Comparison of ENCODE assay signal across 9 cellular contexts in genomic region chr18:58186258-58186948, GRCh38.
A peak's percentile ranks its signal among the peaks of the same experiment; 100 is the strongest.
DNase-seq lines count a peak whose midpoint lies in the region; ATAC-seq and TF ChIP-seq lines count a peak whose summit lies in the region.
"Had no signal": no experiment of that assay in that cellular context is flagged by ENCODE, and none has a peak within 500 bp of the region (broad histone marks: within the 10 kb centered on the region; RNA-seq: fewer than 3 reads in every experiment).

No MANE protein-coding gene starts in this region.

- DNase-seq in Calu3 = peak; percentile 78
- peak; percentile 49 for DNase-seq in NCI-H2196 (lab: John Stamatoyannopoulos, UW; ENCODE audit: unreplicated experiment)
- peak; percentile 64 for DNase-seq in dermis blood vessel endothelial cell
- no peak for DNase-seq in 8988T
- no peak for DNase-seq in activated CD4-positive, alpha-beta T cell treated with anti-CD3 and anti-CD28 coated beads, Interleukin-2, amount 50 U/mL, for 48 hours
- DNase-seq: Right ventricle myocardium superior had no signal

- no peak for TF ChIP-seq EP300 in neural cell (conservative IDR thresholded peaks at IDR 0.05; ENCODE audit: poor library complexity, severe bottlenecking)

- no peaks in the 10 kb centered on the region for H3K27me3 Mint-ChIP-seq in Calu3 (ENCODE audit: unreplicated experiment)

- no peaks in the 10 kb centered on the region for H3K9me3 ChIP-seq in neural cell (ENCODE audit: low read length)

- no peak for TF ChIP-seq RAD21 in neural cell (conservative IDR thresholded peaks at IDR 0.05)

- H3K79me2 ChIP-seq in neural cell (replicated peaks; ENCODE audit: insufficient read depth, low read length) = peaks cover 48% of the 10 kb centered on the region

- H3K9me2 ChIP-seq in neural cell (ENCODE audit: insufficient read depth, low read length) = no peaks in the 10 kb centered on the region

- H3K4me1 Mint-ChIP-seq in Calu3 (ENCODE audit: low read depth, unreplicated experiment) = peaks cover 66% of the 10 kb centered on the region

- no TSS peak for BruUV-seq in Calu3 (replicated peaks; lab: Mats Ljungman, UMichigan)

- no peaks in the 10 kb centered on the region for H3K27me3 ChIP-seq in neural cell (ENCODE audit: insufficient read depth, low read depth, low read length)

- H3K36me3 Mint-ChIP-seq in Calu3 (ENCODE audit: insufficient read depth, unreplicated experiment) = peaks cover 4% of the 10 kb centered on the region

- peak overlapping the region; percentile 74 for H3K27ac Mint-ChIP-seq in Calu3 (ENCODE audit: unreplicated experiment)

- peak overlapping the region; percentile 51 for H3K27ac ChIP-seq in neural cell (ENCODE audit: low read length)

- H3K9me3 Mint-ChIP-seq in Calu3 (ENCODE audit: low read depth, unreplicated experiment) = no peaks in the 10 kb centered on the region

- intact Hi-C loops in Calu3 (cut with micrococcal nuclease; ENCODE audit: unreplicated experiment) = loop anchor here (2.0 kb wide), 1 partner anchor 34 kb away; no protein-coding TSS in a partner anchor

- H3F3A ChIP-seq in neural cell (ENCODE audit: insufficient read depth, low read length, poor library complexity, severe bottlenecking) = no peaks in the 10 kb centered on the region

- H4K20me1 ChIP-seq in neural cell (ENCODE audit: insufficient read depth) = no peaks in the 10 kb centered on the region

- ATAC-seq in HG03135 (IDR thresholded peaks at IDR 0.05; ENCODE audit: unreplicated experiment) = no peak
- ATAC-seq in HG03159 (IDR thresholded peaks at IDR 0.05; ENCODE audit: unreplicated experiment) = no peak

- TF ChIP-seq CTCF in Calu3 (IDR thresholded peaks at IDR 0.05; ENCODE audit: unreplicated experiment) = no peak
- no peak for TF ChIP-seq CTCF in neural cell (IDR thresholded peaks at IDR 0.05; ENCODE audit: poor library complexity, severe bottlenecking)

- H3K9ac ChIP-seq in neural cell (ENCODE audit: low read length) = no peak overlapping the region

- peak overlapping the region; percentile 6 for H3K4me3 ChIP-seq in neural cell (ENCODE audit: low read length)

- no peak overlapping the region for H2AFZ ChIP-seq in neural cell (ENCODE audit: low read depth, low read length)

- H3K4me3 Mint-ChIP-seq in Calu3 (ENCODE audit: low read depth, unreplicated experiment) = peak overlapping the region; percentile 34

- no peaks in the 10 kb centered on the region for H3K36me3 ChIP-seq in neural cell (ENCODE audit: insufficient read depth, low read length)

- no peak overlapping the region for H3K4me2 ChIP-seq in neural cell (ENCODE audit: low read length)

- CTCF ChIA-PET in Calu3 (lab: Charles Lee) = interaction anchor here (0.7 to 1.5 kb wide), 7 partner anchors 11 to 135 kb away, joined by 3 to 8 read pairs (median 3); no protein-coding TSS in a partner anchor

TF ChIP-seq in neural cell, 6 proteins besides CTCF, POLR2A, EP300 and RAD21:
- TF ChIP-seq MXI1 (conservative IDR thresholded peaks at IDR 0.05; ENCODE audit: poor library complexity, severe bottlenecking) (no peak), EZH2 (IDR thresholded peaks at IDR 0.05; ENCODE audit: borderline replicate concordance, insufficient read depth, low read length, poor library complexity, severe bottlenecking) (no peak), SMC3 (conservative IDR thresholded peaks at IDR 0.05; ENCODE audit: poor library complexity) (no peak), REST (IDR thresholded peaks at IDR 0.05; ENCODE audit: borderline replicate concordance) (no peak), POLR2AphosphoS5 (IDR thresholded peaks at IDR 0.05) (no peak), TAF1 (IDR thresholded peaks at IDR 0.05; ENCODE audit: low read depth) (no peak)
TF ChIP-seq in neural cell: peak in this region for 0.

Comparison
In these comparisons a context has a peak if more than half of its experiments do, and no peak if none do; other contexts are left out.
1. DNase-seq: peak in Calu3 (single experiment), NCI-H2196 (single experiment) and dermis blood vessel endothelial cell (single experiment); none in 8988T (single experiment) and activated CD4-positive, alpha-beta T cell treated with anti-CD3 and anti-CD28 coated beads, Interleukin-2, amount 50 U/mL, for 48 hours (0 of 2).